In the genomic region with DNA sequence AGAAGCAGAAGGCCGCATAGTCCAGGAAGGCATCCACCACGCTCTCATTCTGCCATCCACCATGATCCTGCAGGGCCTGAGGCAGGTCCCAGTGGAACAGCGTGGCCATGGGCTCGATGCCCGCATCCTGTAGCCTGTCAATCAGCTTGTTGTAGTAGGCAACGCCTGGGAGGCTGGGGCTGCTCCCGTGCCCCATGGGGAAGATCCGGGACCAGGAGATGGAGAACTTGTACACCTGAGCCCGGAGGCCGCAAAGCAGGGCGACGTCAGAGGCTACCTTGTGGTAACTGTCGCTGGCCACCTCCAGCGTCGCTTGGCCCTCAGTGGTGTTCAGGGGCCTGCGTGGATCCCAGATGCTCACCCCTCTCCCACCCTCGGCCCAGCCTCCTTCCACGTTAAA, we compare ENCODE assay signal across 2 cellular contexts.
TF ChIP-seq lines count a peak whose summit lies in the region.

No MANE protein-coding gene starts in this region.

TF ChIP-seq in GM23338, 12 proteins besides CTCF, POLR2A, EP300 and RAD21:
- no peak for TF ChIP-seq ZNF331 (CRISPR knock-in tag; IDR thresholded peaks at IDR 0.05; ENCODE audit: low read depth)
- no peak for TF ChIP-seq JUNB (IDR thresholded peaks at IDR 0.05; ENCODE audit: unreplicated experiment)
- no peak for TF ChIP-seq EZH2phosphoT487 (IDR thresholded peaks at IDR 0.05; ENCODE audit: unreplicated experiment)

TF ChIP-seq in H1, 55 proteins besides CTCF, POLR2A, EP300 and RAD21:
- TF ChIP-seq HDAC2 (IDR thresholded peaks at IDR 0.05; ENCODE audit: borderline replicate concordance in 1 of 2, low read depth in 2 of 2, low read length in 2 of 2) = no peak
- TF ChIP-seq TBP (IDR thresholded peaks at IDR 0.05; ENCODE audit: low read depth, low read length) = no peak
- TF ChIP-seq, protein P1, sequence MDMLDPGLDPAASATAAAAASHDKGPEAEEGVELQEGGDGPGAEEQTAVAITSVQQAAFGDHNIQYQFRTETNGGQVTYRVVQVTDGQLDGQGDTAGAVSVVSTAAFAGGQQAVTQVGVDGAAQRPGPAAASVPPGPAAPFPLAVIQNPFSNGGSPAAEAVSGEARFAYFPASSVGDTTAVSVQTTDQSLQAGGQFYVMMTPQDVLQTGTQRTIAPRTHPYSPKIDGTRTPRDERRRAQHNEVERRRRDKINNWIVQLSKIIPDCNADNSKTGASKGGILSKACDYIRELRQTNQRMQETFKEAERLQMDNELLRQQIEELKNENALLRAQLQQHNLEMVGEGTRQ (IDR thresholded peaks at IDR 0.05; ENCODE audit: low read length) = no peak
- no peak for TF ChIP-seq SP4 (IDR thresholded peaks at IDR 0.05; ENCODE audit: low read length)
- TF ChIP-seq, protein P2, sequence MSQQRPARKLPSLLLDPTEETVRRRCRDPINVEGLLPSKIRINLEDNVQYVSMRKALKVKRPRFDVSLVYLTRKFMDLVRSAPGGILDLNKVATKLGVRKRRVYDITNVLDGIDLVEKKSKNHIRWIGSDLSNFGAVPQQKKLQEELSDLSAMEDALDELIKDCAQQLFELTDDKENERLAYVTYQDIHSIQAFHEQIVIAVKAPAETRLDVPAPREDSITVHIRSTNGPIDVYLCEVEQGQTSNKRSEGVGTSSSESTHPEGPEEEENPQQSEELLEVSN (IDR thresholded peaks at IDR 0.05) = no peak
- TF ChIP-seq, protein P3, sequence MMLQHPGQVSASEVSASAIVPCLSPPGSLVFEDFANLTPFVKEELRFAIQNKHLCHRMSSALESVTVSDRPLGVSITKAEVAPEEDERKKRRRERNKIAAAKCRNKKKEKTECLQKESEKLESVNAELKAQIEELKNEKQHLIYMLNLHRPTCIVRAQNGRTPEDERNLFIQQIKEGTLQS (IDR thresholded peaks at IDR 0.05; ENCODE audit: insufficient read depth, low read depth, low read length) = no peak
- no peak for TF ChIP-seq KDM5A (IDR thresholded peaks at IDR 0.05; ENCODE audit: low read length)
- no peak for TF ChIP-seq CBX5 (IDR thresholded peaks at IDR 0.05; ENCODE audit: low read depth, low read length)
- TF ChIP-seq, protein P4, sequence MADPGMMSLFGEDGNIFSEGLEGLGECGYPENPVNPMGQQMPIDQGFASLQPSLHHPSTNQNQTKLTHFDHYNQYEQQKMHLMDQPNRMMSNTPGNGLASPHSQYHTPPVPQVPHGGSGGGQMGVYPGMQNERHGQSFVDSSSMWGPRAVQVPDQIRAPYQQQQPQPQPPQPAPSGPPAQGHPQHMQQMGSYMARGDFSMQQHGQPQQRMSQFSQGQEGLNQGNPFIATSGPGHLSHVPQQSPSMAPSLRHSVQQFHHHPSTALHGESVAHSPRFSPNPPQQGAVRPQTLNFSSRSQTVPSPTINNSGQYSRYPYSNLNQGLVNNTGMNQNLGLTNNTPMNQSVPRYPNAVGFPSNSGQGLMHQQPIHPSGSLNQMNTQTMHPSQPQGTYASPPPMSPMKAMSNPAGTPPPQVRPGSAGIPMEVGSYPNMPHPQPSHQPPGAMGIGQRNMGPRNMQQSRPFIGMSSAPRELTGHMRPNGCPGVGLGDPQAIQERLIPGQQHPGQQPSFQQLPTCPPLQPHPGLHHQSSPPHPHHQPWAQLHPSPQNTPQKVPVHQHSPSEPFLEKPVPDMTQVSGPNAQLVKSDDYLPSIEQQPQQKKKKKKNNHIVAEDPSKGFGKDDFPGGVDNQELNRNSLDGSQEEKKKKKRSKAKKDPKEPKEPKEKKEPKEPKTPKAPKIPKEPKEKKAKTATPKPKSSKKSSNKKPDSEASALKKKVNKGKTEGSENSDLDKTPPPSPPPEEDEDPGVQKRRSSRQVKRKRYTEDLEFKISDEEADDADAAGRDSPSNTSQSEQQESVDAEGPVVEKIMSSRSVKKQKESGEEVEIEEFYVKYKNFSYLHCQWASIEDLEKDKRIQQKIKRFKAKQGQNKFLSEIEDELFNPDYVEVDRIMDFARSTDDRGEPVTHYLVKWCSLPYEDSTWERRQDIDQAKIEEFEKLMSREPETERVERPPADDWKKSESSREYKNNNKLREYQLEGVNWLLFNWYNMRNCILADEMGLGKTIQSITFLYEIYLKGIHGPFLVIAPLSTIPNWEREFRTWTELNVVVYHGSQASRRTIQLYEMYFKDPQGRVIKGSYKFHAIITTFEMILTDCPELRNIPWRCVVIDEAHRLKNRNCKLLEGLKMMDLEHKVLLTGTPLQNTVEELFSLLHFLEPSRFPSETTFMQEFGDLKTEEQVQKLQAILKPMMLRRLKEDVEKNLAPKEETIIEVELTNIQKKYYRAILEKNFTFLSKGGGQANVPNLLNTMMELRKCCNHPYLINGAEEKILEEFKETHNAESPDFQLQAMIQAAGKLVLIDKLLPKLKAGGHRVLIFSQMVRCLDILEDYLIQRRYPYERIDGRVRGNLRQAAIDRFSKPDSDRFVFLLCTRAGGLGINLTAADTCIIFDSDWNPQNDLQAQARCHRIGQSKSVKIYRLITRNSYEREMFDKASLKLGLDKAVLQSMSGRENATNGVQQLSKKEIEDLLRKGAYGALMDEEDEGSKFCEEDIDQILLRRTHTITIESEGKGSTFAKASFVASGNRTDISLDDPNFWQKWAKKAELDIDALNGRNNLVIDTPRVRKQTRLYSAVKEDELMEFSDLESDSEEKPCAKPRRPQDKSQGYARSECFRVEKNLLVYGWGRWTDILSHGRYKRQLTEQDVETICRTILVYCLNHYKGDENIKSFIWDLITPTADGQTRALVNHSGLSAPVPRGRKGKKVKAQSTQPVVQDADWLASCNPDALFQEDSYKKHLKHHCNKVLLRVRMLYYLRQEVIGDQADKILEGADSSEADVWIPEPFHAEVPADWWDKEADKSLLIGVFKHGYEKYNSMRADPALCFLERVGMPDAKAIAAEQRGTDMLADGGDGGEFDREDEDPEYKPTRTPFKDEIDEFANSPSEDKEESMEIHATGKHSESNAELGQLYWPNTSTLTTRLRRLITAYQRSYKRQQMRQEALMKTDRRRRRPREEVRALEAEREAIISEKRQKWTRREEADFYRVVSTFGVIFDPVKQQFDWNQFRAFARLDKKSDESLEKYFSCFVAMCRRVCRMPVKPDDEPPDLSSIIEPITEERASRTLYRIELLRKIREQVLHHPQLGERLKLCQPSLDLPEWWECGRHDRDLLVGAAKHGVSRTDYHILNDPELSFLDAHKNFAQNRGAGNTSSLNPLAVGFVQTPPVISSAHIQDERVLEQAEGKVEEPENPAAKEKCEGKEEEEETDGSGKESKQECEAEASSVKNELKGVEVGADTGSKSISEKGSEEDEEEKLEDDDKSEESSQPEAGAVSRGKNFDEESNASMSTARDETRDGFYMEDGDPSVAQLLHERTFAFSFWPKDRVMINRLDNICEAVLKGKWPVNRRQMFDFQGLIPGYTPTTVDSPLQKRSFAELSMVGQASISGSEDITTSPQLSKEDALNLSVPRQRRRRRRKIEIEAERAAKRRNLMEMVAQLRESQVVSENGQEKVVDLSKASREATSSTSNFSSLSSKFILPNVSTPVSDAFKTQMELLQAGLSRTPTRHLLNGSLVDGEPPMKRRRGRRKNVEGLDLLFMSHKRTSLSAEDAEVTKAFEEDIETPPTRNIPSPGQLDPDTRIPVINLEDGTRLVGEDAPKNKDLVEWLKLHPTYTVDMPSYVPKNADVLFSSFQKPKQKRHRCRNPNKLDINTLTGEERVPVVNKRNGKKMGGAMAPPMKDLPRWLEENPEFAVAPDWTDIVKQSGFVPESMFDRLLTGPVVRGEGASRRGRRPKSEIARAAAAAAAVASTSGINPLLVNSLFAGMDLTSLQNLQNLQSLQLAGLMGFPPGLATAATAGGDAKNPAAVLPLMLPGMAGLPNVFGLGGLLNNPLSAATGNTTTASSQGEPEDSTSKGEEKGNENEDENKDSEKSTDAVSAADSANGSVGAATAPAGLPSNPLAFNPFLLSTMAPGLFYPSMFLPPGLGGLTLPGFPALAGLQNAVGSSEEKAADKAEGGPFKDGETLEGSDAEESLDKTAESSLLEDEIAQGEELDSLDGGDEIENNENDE (IDR thresholded peaks at IDR 0.05; ENCODE audit: insufficient replicate concordance, low read length) = no peak
- no peak for TF ChIP-seq CBX8 (IDR thresholded peaks at IDR 0.05; ENCODE audit: borderline replicate concordance, low read depth, low read length)
- no peak for TF ChIP-seq FOSL1 (IDR thresholded peaks at IDR 0.05; ENCODE audit: insufficient read depth, low read depth, low read length)
- TF ChIP-seq, protein P5, sequence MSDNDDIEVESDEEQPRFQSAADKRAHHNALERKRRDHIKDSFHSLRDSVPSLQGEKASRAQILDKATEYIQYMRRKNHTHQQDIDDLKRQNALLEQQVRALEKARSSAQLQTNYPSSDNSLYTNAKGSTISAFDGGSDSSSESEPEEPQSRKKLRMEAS (IDR thresholded peaks at IDR 0.05) = no peak
- no peak for TF ChIP-seq RBBP5 (IDR thresholded peaks at IDR 0.05; ENCODE audit: borderline replicate concordance, low read depth, low read length)
- TF ChIP-seq TAF1 (IDR thresholded peaks at IDR 0.05; ENCODE audit: low read depth, low read length) = no peak
- TF ChIP-seq RXRA (IDR thresholded peaks at IDR 0.05; ENCODE audit: insufficient read depth, low read depth, low read length) = no peak
- TF ChIP-seq SP2 (IDR thresholded peaks at IDR 0.05; ENCODE audit: low read length) = no peak
- TF ChIP-seq GTF2F1 (IDR thresholded peaks at IDR 0.05; ENCODE audit: borderline replicate concordance, low read depth, low read length) = no peak
- TF ChIP-seq ZNF274 (IDR thresholded peaks at IDR 0.05; ENCODE audit: borderline replicate concordance, extremely low read depth, low read length) = no peak
- no peak for TF ChIP-seq EGR1 (IDR thresholded peaks at IDR 0.05; ENCODE audit: borderline replicate concordance, low read depth, low read length)
